ENCODE assay signal across 8 cellular contexts in genomic region chr5:52915176-52915875, GRCh38.
DNase-seq lines count a peak whose midpoint lies in the region; TF ChIP-seq lines count a peak whose summit lies in the region.

No MANE protein-coding gene starts in this region.

- H2BK5ac ChIP-seq in H9 (ENCODE audit: insufficient read length, low read length): no peak overlapping the region

- no peaks in the 10 kb centered on the region for H3K36me3 ChIP-seq in prostate gland

- H3K18ac ChIP-seq in H9 (ENCODE audit: insufficient read length, low read depth, low read length): no peak overlapping the region

- TF ChIP-seq CTCF in GM10248 (IDR thresholded peaks at IDR 0.05; ENCODE audit: control extremely low read depth, extremely low read depth, low read depth, missing control alignments) (peak; percentile 64), H9 (conservative IDR thresholded peaks at IDR 0.05) (peak; percentile 93), LNCaP clone FGC (IDR thresholded peaks at IDR 0.05; ENCODE audit: control insufficient read depth, extremely low read depth, insufficient read depth) (peak; percentile 69), prostate gland (IDR thresholded peaks at IDR 0.05) (peak; percentile 70 to 73 (median 71))

- H3K9ac ChIP-seq in H9 (ENCODE audit: extremely low read depth, insufficient read length, low read length): no peak overlapping the region

- H3K56ac ChIP-seq in H9 (ENCODE audit: insufficient read length, low read depth, low read length): no peak overlapping the region

- CTCF ChIA-PET in GM10248 (lab: Yijun Ruan, JAX): interaction anchor here (0.6 to 1.5 kb wide), 25 partner anchors 9 to 294 kb away, joined by 3 to 32 read pairs (median 4); no protein-coding TSS in a partner anchor

- no peak overlapping the region for H2AK5ac ChIP-seq in H9 (ENCODE audit: insufficient read length, low read length)

- H2AFZ ChIP-seq in H9 (ENCODE audit: low read length): peak overlapping the region; percentile 96

- no peaks in the 10 kb centered on the region for H4K20me1 ChIP-seq in H9 (ENCODE audit: control insufficient read depth, insufficient read depth, insufficient read length)

- no peak overlapping the region for H4K91ac ChIP-seq in H9 (ENCODE audit: insufficient read length, low read depth, low read length)

- no peak overlapping the region for H4K8ac ChIP-seq in H9 (replicated peaks; ENCODE audit: insufficient read length, low read depth, low read length)

- H3K4me1 Mint-ChIP-seq in H9: no peaks in the 10 kb centered on the region
- H3K4me1 Mint-ChIP-seq in activated naive CD4-positive, alpha-beta T cell treated with anti-CD3 and anti-CD28 coated beads, Interleukin-2, amount 50 U/mL, for 24 hours: peaks cover 10% of the 10 kb centered on the region

- H2BK15ac ChIP-seq in H9 (ENCODE audit: low read depth, low read length): no peak overlapping the region

- H3K79me1 ChIP-seq in H9 (ENCODE audit: insufficient read depth, low read depth, low read length, poor library complexity, severe bottlenecking): no peaks in the 10 kb centered on the region

- H2BK12ac ChIP-seq in H9 (ENCODE audit: insufficient read length, low read depth, low read length): no peak overlapping the region

- H3K27ac ChIP-seq in H9 (ENCODE audit: insufficient read length, low read depth, low read length) (no peak overlapping the region), prostate gland (no peak overlapping the region)

- no peaks in the 10 kb centered on the region for H3K23me2 ChIP-seq in H9 (ENCODE audit: insufficient read length, low read depth, low read length, poor library complexity, severe bottlenecking)

- H3K4me2 ChIP-seq in H9 (ENCODE audit: insufficient read depth, insufficient read length, low read length): peak overlapping the region; percentile 69

- no peak overlapping the region for H3K14ac ChIP-seq in H9 (ENCODE audit: insufficient read depth, low read length)

- intact Hi-C loops in head of caudate nucleus (cut with DNase I) (loop anchor here (5.0 kb wide), 1 partner anchor 128 kb away; the partner anchor contains the start of genes ITGA1 and PELO), prostate gland (cut with DNase I) (loop anchor here (1.0 to 5.0 kb wide), 3 partner anchors 129 to 1958 kb away; no protein-coding TSS in a partner anchor)

- H3K4me3 ChIP-seq in LNCaP clone FGC (ENCODE audit: low read depth, low read length): no peak overlapping the region
- H3K4me3 ChIP-seq in prostate gland: peak overlapping the region in 1 of 2 donors; percentile 2

- H2BK120ac ChIP-seq in H9 (ENCODE audit: low read depth, low read length, poor library complexity, severe bottlenecking): no peak overlapping the region

- POLR2A ChIA-PET in GM10248 (lab: Yijun Ruan, JAX): no interaction called here

- no CpG with 5 or more reads among the region's 4 CpGs for WGBS in H9 (ENCODE audit: extremely low coverage, insufficient read length, low lambda C conversion rate)
- 8% methylated on average over 4 of the region's 4 CpGs for WGBS in prostate gland

- H3K4me1 ChIP-seq in H9 (ENCODE audit: insufficient read depth, low read length) (no peaks in the 10 kb centered on the region), prostate gland (replicated peaks) (no peaks in the 10 kb centered on the region)

- H2BK20ac ChIP-seq in H9 (ENCODE audit: low read depth, low read length, poor library complexity, severe bottlenecking): no peak overlapping the region

- H3K9me3 ChIP-seq in H9 (ENCODE audit: control insufficient read depth, low read depth, low read length) (no peaks in the 10 kb centered on the region), prostate gland (no peaks in the 10 kb centered on the region)

- H3K23ac ChIP-seq in H9 (ENCODE audit: insufficient read length, low read depth, low read length): no peak overlapping the region

- no peaks in the 10 kb centered on the region for H3K9me3 Mint-ChIP-seq in H9
- H3K9me3 Mint-ChIP-seq in activated naive CD4-positive, alpha-beta T cell treated with anti-CD3 and anti-CD28 coated beads, Interleukin-2, amount 50 U/mL, for 24 hours: no peaks in the 10 kb centered on the region

- H3K79me2 ChIP-seq in H9 (ENCODE audit: insufficient read depth, low read length): no peaks in the 10 kb centered on the region

- H4K5ac ChIP-seq in H9 (ENCODE audit: insufficient read length, low read depth, low read length): no peak overlapping the region

- H3K4me3 Mint-ChIP-seq in H9: peak overlapping the region; percentile 63 to 76
- peak overlapping the region; percentile 82 for H3K4me3 Mint-ChIP-seq in activated naive CD4-positive, alpha-beta T cell treated with anti-CD3 and anti-CD28 coated beads, Interleukin-2, amount 50 U/mL, for 24 hours

- no peak for TF ChIP-seq POLR2A in prostate gland (IDR thresholded peaks at IDR 0.05)

- DNase-seq in GM10248 (ENCODE audit: extremely low spot score) (peak; percentile 62), H9 (peak; percentile 47), LNCaP clone FGC (ENCODE audit: low read depth) (peak; percentile 55), SHP77 treated with DMSO at 0.1 percent for 48 hours (lab: John Stamatoyannopoulos, UW) (peak; percentile 40), head of caudate nucleus (peak in 38 of 42 donors; percentile 7 to 86 (median 50)), prostate gland (ENCODE audit: low spot score) (peak; percentile 48), DMS79 treated with DMSO at 0.1 percent for 48 hours (lab: John Stamatoyannopoulos, UW) (no peak)

- no peaks in the 10 kb centered on the region for H3K27me3 Mint-ChIP-seq in H9 (ENCODE audit: low read depth)
- H3K27me3 Mint-ChIP-seq in activated naive CD4-positive, alpha-beta T cell treated with anti-CD3 and anti-CD28 coated beads, Interleukin-2, amount 50 U/mL, for 24 hours: no peaks in the 10 kb centered on the region

- no peak overlapping the region for H3T11ph ChIP-seq in H9 (ENCODE audit: low read length)

- no peak overlapping the region for H3K4ac ChIP-seq in H9 (ENCODE audit: low read depth, low read length)

- H3K27me3 ChIP-seq in H9 (ENCODE audit: insufficient read depth, low read length) (no peaks in the 10 kb centered on the region), prostate gland (replicated peaks; ENCODE audit: insufficient read depth) (no peaks in the 10 kb centered on the region)

- H3K27ac Mint-ChIP-seq in H9: no peak overlapping the region
- no peak overlapping the region for H3K27ac Mint-ChIP-seq in activated naive CD4-positive, alpha-beta T cell treated with anti-CD3 and anti-CD28 coated beads, Interleukin-2, amount 50 U/mL, for 24 hours

- no peaks in the 10 kb centered on the region for H3K36me3 Mint-ChIP-seq in H9 (ENCODE audit: insufficient read depth in 1 of 3, low read depth in 3 of 3)
- H3K36me3 Mint-ChIP-seq in activated naive CD4-positive, alpha-beta T cell treated with anti-CD3 and anti-CD28 coated beads, Interleukin-2, amount 50 U/mL, for 24 hours: no peaks in the 10 kb centered on the region
